ENCODE assay signal across 8 cellular contexts in the genomic region with DNA sequence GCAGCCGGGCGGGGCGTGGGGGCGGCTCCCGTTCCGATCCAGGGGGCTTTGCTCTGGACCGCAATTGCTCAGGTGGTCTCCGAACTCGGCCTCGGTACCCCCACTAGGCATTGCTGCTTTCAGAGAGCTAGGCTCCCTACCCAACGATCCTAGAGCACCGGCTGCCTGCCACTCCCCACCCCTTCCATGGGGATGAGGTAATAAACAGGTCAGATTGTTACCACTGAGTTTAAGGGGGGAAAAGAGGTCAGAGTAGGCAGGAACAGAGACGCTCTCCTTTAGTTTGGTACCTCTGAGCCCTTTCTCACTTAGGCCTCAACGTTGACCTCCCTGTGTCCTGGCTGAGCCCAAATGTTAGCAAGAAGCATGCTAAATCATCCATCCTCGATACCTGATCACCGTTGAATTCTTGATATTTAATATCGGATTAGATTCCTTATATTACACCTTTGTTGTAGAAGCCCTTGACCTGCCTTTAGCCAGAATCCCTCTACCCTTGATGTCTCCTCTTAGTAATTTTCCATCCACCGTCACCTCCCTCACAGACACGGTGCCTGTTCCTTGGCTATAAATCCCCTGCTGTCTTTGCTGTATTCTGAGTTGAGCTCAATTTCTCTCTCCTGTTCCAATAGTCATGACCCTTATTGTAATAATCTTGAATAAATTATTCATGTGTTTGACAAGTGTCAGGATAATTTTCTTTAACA. TPM values are rescaled to one million over a fixed set of nuclear protein-coding genes. Genes with fewer than 3 reads are reported as not detected.
DNase-seq lines count a peak whose midpoint lies in the region; ATAC-seq and TF ChIP-seq lines count a peak whose summit lies in the region.

No MANE protein-coding gene starts in this region.

- peak overlapping the region; percentile 97 for H2AFZ ChIP-seq in neural cell (ENCODE audit: low read depth, low read length)

- no peaks in the 10 kb centered on the region for H3F3A ChIP-seq in neural cell (ENCODE audit: insufficient read depth, low read length, poor library complexity, severe bottlenecking)

- TF ChIP-seq EP300 in neural cell (conservative IDR thresholded peaks at IDR 0.05; ENCODE audit: poor library complexity, severe bottlenecking) = no peak

- DNase-seq in stimulated activated CD8-positive, alpha-beta memory T cell treated with anti-CD3 and anti-CD28 coated beads, Interleukin-4, amount 100 ng/mL, for 48 hours = no peak
- no peak for DNase-seq in NCI-H2107 (lab: John Stamatoyannopoulos, UW)
- DNase-seq in activated CD4-positive, alpha-beta T cell treated with anti-CD3 and anti-CD28 coated beads, Interleukin-2, amount 50 U/mL, for 1 hour = no peak

- H3K79me2 ChIP-seq in neural cell (replicated peaks; ENCODE audit: insufficient read depth, low read length) = peaks cover 18% of the 10 kb centered on the region

- peak; percentile 12 for ATAC-seq in GM18511 (IDR thresholded peaks at IDR 0.05; ENCODE audit: unreplicated experiment)
- ATAC-seq in HG02623 (IDR thresholded peaks at IDR 0.05; ENCODE audit: unreplicated experiment) = peak; percentile 4

- H3K9me3 ChIP-seq in esophagus (ENCODE audit: control insufficient read depth in 2 of 2, insufficient read depth in 1 of 2, low read depth in 1 of 2, low read length in 1 of 2) = no peaks in the 10 kb centered on the region
- no peaks in the 10 kb centered on the region for H3K9me3 ChIP-seq in neural cell (ENCODE audit: low read length)

- H4K20me1 ChIP-seq in neural cell (ENCODE audit: insufficient read depth) = no peaks in the 10 kb centered on the region

- H3K9ac ChIP-seq in neural cell (ENCODE audit: low read length) = peak overlapping the region; percentile 92

- TF ChIP-seq CTCF in neural cell (IDR thresholded peaks at IDR 0.05; ENCODE audit: poor library complexity, severe bottlenecking) = no peak

- H3K4me3 ChIP-seq in esophagus (ENCODE audit: low read depth in 1 of 2, low read length in 2 of 2) = peak overlapping the region; percentile 70 to 95
- peak overlapping the region; percentile 91 for H3K4me3 ChIP-seq in neural cell (ENCODE audit: low read length)

- H3K4me2 ChIP-seq in neural cell (ENCODE audit: low read length) = peak overlapping the region; percentile 60

- H3K36me3 ChIP-seq in esophagus (ENCODE audit: control insufficient read depth in 2 of 2, insufficient read depth in 2 of 2, low read length in 1 of 2) (peaks cover 0 to 2% of the 10 kb centered on the region in 2 donors), neural cell (ENCODE audit: insufficient read depth, low read length) (no peaks in the 10 kb centered on the region)

- H3K27me3 ChIP-seq in esophagus (ENCODE audit: control insufficient read depth in 1 of 2, insufficient read depth in 2 of 2, low read length in 2 of 2) = no peaks in the 10 kb centered on the region
- no peaks in the 10 kb centered on the region for H3K27me3 ChIP-seq in neural cell (ENCODE audit: insufficient read depth, low read depth, low read length)

- H3K27ac ChIP-seq in esophagus (ENCODE audit: low read depth in 2 of 2, low read length in 1 of 2) (peak overlapping the region; percentile 87 to 91), neural cell (ENCODE audit: low read length) (peak overlapping the region; percentile 82)

- 11% methylated on average over 19 of the region's 19 CpGs for WGBS in esophagus, 2 donors

- no peak for TF ChIP-seq RAD21 in neural cell (conservative IDR thresholded peaks at IDR 0.05)

- H3K4me1 ChIP-seq in esophagus (ENCODE audit: control insufficient read depth in 2 of 2, insufficient read depth in 2 of 2, low read length in 1 of 2) = peaks cover 0 to 3% of the 10 kb centered on the region in 2 donors

- no peaks in the 10 kb centered on the region for H3K9me2 ChIP-seq in neural cell (ENCODE audit: insufficient read depth, low read length)

- peak; percentile 61 for TF ChIP-seq POLR2A in Raji (IDR thresholded peaks at IDR 0.05; ENCODE audit: insufficient read depth, low read depth, low read length)

TF ChIP-seq in neural cell, 6 proteins besides CTCF, POLR2A, EP300 and RAD21:
- TF ChIP-seq, protein P1, sequence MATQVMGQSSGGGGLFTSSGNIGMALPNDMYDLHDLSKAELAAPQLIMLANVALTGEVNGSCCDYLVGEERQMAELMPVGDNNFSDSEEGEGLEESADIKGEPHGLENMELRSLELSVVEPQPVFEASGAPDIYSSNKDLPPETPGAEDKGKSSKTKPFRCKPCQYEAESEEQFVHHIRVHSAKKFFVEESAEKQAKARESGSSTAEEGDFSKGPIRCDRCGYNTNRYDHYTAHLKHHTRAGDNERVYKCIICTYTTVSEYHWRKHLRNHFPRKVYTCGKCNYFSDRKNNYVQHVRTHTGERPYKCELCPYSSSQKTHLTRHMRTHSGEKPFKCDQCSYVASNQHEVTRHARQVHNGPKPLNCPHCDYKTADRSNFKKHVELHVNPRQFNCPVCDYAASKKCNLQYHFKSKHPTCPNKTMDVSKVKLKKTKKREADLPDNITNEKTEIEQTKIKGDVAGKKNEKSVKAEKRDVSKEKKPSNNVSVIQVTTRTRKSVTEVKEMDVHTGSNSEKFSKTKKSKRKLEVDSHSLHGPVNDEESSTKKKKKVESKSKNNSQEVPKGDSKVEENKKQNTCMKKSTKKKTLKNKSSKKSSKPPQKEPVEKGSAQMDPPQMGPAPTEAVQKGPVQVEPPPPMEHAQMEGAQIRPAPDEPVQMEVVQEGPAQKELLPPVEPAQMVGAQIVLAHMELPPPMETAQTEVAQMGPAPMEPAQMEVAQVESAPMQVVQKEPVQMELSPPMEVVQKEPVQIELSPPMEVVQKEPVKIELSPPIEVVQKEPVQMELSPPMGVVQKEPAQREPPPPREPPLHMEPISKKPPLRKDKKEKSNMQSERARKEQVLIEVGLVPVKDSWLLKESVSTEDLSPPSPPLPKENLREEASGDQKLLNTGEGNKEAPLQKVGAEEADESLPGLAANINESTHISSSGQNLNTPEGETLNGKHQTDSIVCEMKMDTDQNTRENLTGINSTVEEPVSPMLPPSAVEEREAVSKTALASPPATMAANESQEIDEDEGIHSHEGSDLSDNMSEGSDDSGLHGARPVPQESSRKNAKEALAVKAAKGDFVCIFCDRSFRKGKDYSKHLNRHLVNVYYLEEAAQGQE (IDR thresholded peaks at IDR 0.05; ENCODE audit: borderline replicate concordance) = no peak
- TF ChIP-seq TAF1 (IDR thresholded peaks at IDR 0.05; ENCODE audit: low read depth) (no peak), POLR2AphosphoS5 (IDR thresholded peaks at IDR 0.05) (no peak), EZH2 (IDR thresholded peaks at IDR 0.05; ENCODE audit: borderline replicate concordance, insufficient read depth, low read length, poor library complexity, severe bottlenecking) (no peak), SMC3 (conservative IDR thresholded peaks at IDR 0.05; ENCODE audit: poor library complexity) (no peak), MXI1 (conservative IDR thresholded peaks at IDR 0.05; ENCODE audit: poor library complexity, severe bottlenecking) (no peak)

RNA-seq across cellular contexts. Expression of a gene that starts 0.6 kb away (rescaled TPM):
- polyA plus RNA-seq in esophagus (10 to 100 TPM; 23.3 to 27.7 TPM), neural cell (33.9 and 42.9 TPM in 2 replicates)
- 32.9 and 44.1 TPM in 2 replicates for polyA minus RNA-seq in neural cell
